Comparison of ENCODE assay signal across 10 cellular contexts in genomic region chr9:33320568-33321261, GRCh38. TPM values are rescaled to one million over a fixed set of nuclear protein-coding genes. Genes with fewer than 3 reads are reported as not detected.
DNase-seq lines count a peak whose midpoint lies in the region; ATAC-seq lines count a peak whose summit lies in the region.
"Had no signal": no experiment of that assay in that cellular context is flagged by ENCODE, and none has a peak within 500 bp of the region (broad histone marks: within the 10 kb centered on the region; RNA-seq: fewer than 3 reads in every experiment).

No MANE protein-coding gene starts in this region.

- no peak for DNase-seq in activated CD4-positive, alpha-beta T cell treated with anti-CD3 and anti-CD28 coated beads, Interleukin-2, amount 10 ng/mL, durations not matched to agents 24 days and 14 days
- DNase-seq in activated CD4-positive, alpha-beta T cell treated with anti-CD3 and anti-CD28 coated beads, Interleukin-2, amount 50 U/mL, for 1 hour: no peak
- no peak for DNase-seq in activated T-helper 2 cell treated with anti-CD3 and anti-CD28 coated beads, Interferon-gamma antibody, Interleukin-2, Interleukin-4, amounts not matched to agents 10 μg/mL and 5 μg/mL and 100 μg/mL, durations not matched to agents 14 hours and 24 hours and 36 hours (ENCODE audit: low spot score)
- peak; percentile 70 for DNase-seq in glomerular visceral epithelial cell (ENCODE audit: extremely low spot score)
- no peak for DNase-seq in stimulated activated naive B cell treated with anti-CD40 and anti-IgM and Interleukin-4, amounts not matched to agents 10 μg/mL and 1 μg/mL and 100 μg/mL, for 72 hours
- no peak for DNase-seq in retina
- DNase-seq in left lobe of liver (ENCODE audit: low spot score): no peak

- H3K27ac Mint-ChIP-seq in activated CD4-positive, alpha-beta T cell treated with anti-CD3 and anti-CD28 coated beads, Interleukin-2, amount 10 ng/mL, durations not matched to agents 24 days and 14 days: peak overlapping the region; percentile 76
- H3K27ac Mint-ChIP-seq in activated T-helper 2 cell treated with anti-CD3 and anti-CD28 coated beads, Interferon-gamma antibody, Interleukin-2, Interleukin-4, amounts not matched to agents 10 μg/mL and 5 μg/mL and 100 μg/mL, durations not matched to agents 14 hours and 24 hours and 36 hours: peak overlapping the region; percentile 69
- H3K27ac Mint-ChIP-seq in stimulated activated naive B cell treated with anti-CD40 and anti-IgM and Interleukin-4, amounts not matched to agents 10 μg/mL and 1 μg/mL and 100 μg/mL, for 72 hours: peak overlapping the region; percentile 65
- H3K27ac Mint-ChIP-seq: B cell; T-helper 1 cell treated with Interleukin-12 subunit alpha and Interleukin-12 subunit beta and Interleukin-4 antibody, amounts not matched to agents 30 μg/mL and 1 μg/mL, for 36 hours had no signal

- no peak for ATAC-seq in stimulated activated naive B cell treated with anti-CD40 and anti-IgM and Interleukin-4, amounts not matched to agents 10 μg/mL and 1 μg/mL and 100 μg/mL, for 72 hours (replicated peaks)
- ATAC-seq in left lobe of liver (no peak), HG02642 (IDR thresholded peaks at IDR 0.05; ENCODE audit: poor library complexity, unreplicated experiment) (no peak)

- peaks cover 78% of the 10 kb centered on the region for H3K36me3 Mint-ChIP-seq in activated CD4-positive, alpha-beta T cell treated with anti-CD3 and anti-CD28 coated beads, Interleukin-2, amount 10 ng/mL, durations not matched to agents 24 days and 14 days (ENCODE audit: low read depth)
- peaks cover 74% of the 10 kb centered on the region for H3K36me3 Mint-ChIP-seq in activated T-helper 2 cell treated with anti-CD3 and anti-CD28 coated beads, Interferon-gamma antibody, Interleukin-2, Interleukin-4, amounts not matched to agents 10 μg/mL and 5 μg/mL and 100 μg/mL, durations not matched to agents 14 hours and 24 hours and 36 hours (ENCODE audit: low read depth)
- H3K36me3 Mint-ChIP-seq in stimulated activated naive B cell treated with anti-CD40 and anti-IgM and Interleukin-4, amounts not matched to agents 10 μg/mL and 1 μg/mL and 100 μg/mL, for 72 hours: peaks cover 65 to 70% of the 10 kb centered on the region in 2 donors

- H3K4me1 Mint-ChIP-seq in activated CD4-positive, alpha-beta T cell treated with anti-CD3 and anti-CD28 coated beads, Interleukin-2, amount 10 ng/mL, durations not matched to agents 24 days and 14 days: peaks cover 12% of the 10 kb centered on the region
- H3K4me1 Mint-ChIP-seq in activated T-helper 2 cell treated with anti-CD3 and anti-CD28 coated beads, Interferon-gamma antibody, Interleukin-2, Interleukin-4, amounts not matched to agents 10 μg/mL and 5 μg/mL and 100 μg/mL, durations not matched to agents 14 hours and 24 hours and 36 hours (ENCODE audit: low read depth): peaks cover 11% of the 10 kb centered on the region
- peaks cover 0 to 9% of the 10 kb centered on the region in 2 donors for H3K4me1 Mint-ChIP-seq in stimulated activated naive B cell treated with anti-CD40 and anti-IgM and Interleukin-4, amounts not matched to agents 10 μg/mL and 1 μg/mL and 100 μg/mL, for 72 hours
- H3K4me1 Mint-ChIP-seq: B cell had no signal

- H3K27me3 Mint-ChIP-seq in activated CD4-positive, alpha-beta T cell treated with anti-CD3 and anti-CD28 coated beads, Interleukin-2, amount 10 ng/mL, durations not matched to agents 24 days and 14 days: no peaks in the 10 kb centered on the region
- no peaks in the 10 kb centered on the region for H3K27me3 Mint-ChIP-seq in activated T-helper 2 cell treated with anti-CD3 and anti-CD28 coated beads, Interferon-gamma antibody, Interleukin-2, Interleukin-4, amounts not matched to agents 10 μg/mL and 5 μg/mL and 100 μg/mL, durations not matched to agents 14 hours and 24 hours and 36 hours (ENCODE audit: low read depth)
- no peaks in the 10 kb centered on the region for H3K27me3 Mint-ChIP-seq in stimulated activated naive B cell treated with anti-CD40 and anti-IgM and Interleukin-4, amounts not matched to agents 10 μg/mL and 1 μg/mL and 100 μg/mL, for 72 hours
- H3K27me3 Mint-ChIP-seq: B cell had no signal

- no peak overlapping the region for H3K4me3 Mint-ChIP-seq in activated CD4-positive, alpha-beta T cell treated with anti-CD3 and anti-CD28 coated beads, Interleukin-2, amount 10 ng/mL, durations not matched to agents 24 days and 14 days
- no peak overlapping the region for H3K4me3 Mint-ChIP-seq in activated T-helper 2 cell treated with anti-CD3 and anti-CD28 coated beads, Interferon-gamma antibody, Interleukin-2, Interleukin-4, amounts not matched to agents 10 μg/mL and 5 μg/mL and 100 μg/mL, durations not matched to agents 14 hours and 24 hours and 36 hours (ENCODE audit: low read depth)
- H3K4me3 Mint-ChIP-seq in stimulated activated naive B cell treated with anti-CD40 and anti-IgM and Interleukin-4, amounts not matched to agents 10 μg/mL and 1 μg/mL and 100 μg/mL, for 72 hours: no peak overlapping the region
- H3K4me3 Mint-ChIP-seq: B cell; T-helper 1 cell treated with Interleukin-12 subunit alpha and Interleukin-12 subunit beta and Interleukin-4 antibody, amounts not matched to agents 30 μg/mL and 1 μg/mL, for 36 hours had no signal

- intact Hi-C loops in activated CD4-positive, alpha-beta T cell treated with anti-CD3 and anti-CD28 coated beads, Interleukin-2, amount 10 ng/mL, durations not matched to agents 24 days and 14 days (cut with micrococcal nuclease): loop anchor here (1.0 kb wide), 2 partner anchors 14 to 30 kb away; partner anchors contain the start of gene NFX1
- intact Hi-C loops in activated T-helper 2 cell treated with anti-CD3 and anti-CD28 coated beads, Interferon-gamma antibody, Interleukin-2, Interleukin-4, amounts not matched to agents 10 μg/mL and 5 μg/mL and 100 μg/mL, durations not matched to agents 14 hours and 24 hours and 36 hours (cut with micrococcal nuclease): loop anchor here (1.0 to 2.0 kb wide), 4 partner anchors 8 to 30 kb away; partner anchors contain the start of gene NFX1

- H3K9me3 Mint-ChIP-seq in activated CD4-positive, alpha-beta T cell treated with anti-CD3 and anti-CD28 coated beads, Interleukin-2, amount 10 ng/mL, durations not matched to agents 24 days and 14 days: no peaks in the 10 kb centered on the region
- H3K9me3 Mint-ChIP-seq in activated T-helper 2 cell treated with anti-CD3 and anti-CD28 coated beads, Interferon-gamma antibody, Interleukin-2, Interleukin-4, amounts not matched to agents 10 μg/mL and 5 μg/mL and 100 μg/mL, durations not matched to agents 14 hours and 24 hours and 36 hours: no peaks in the 10 kb centered on the region
- H3K9me3 Mint-ChIP-seq in stimulated activated naive B cell treated with anti-CD40 and anti-IgM and Interleukin-4, amounts not matched to agents 10 μg/mL and 1 μg/mL and 100 μg/mL, for 72 hours: no peaks in the 10 kb centered on the region
- H3K9me3 Mint-ChIP-seq: T-helper 1 cell treated with Interleukin-12 subunit alpha and Interleukin-12 subunit beta and Interleukin-4 antibody, amounts not matched to agents 30 μg/mL and 1 μg/mL, for 36 hours had no signal

RNA-seq across cellular contexts. Expression of gene NFX1, which starts 30.4 kb away (rescaled TPM):
- 37.2 and 38.7 TPM in 2 replicates for total RNA-seq in activated CD4-positive, alpha-beta T cell treated with anti-CD3 and anti-CD28 coated beads, Interleukin-2, amount 10 ng/mL, durations not matched to agents 24 days and 14 days
- 36.9 and 37.2 TPM in 2 replicates for total RNA-seq in activated T-helper 2 cell treated with anti-CD3 and anti-CD28 coated beads, Interferon-gamma antibody, Interleukin-2, Interleukin-4, amounts not matched to agents 10 μg/mL and 5 μg/mL and 100 μg/mL, durations not matched to agents 14 hours and 24 hours and 36 hours
- total RNA-seq in left lobe of liver: 24.3 TPM

RNA-seq across cellular contexts. Expression of gene CHMP5, which starts 55.9 kb away (rescaled TPM):
- 73.9 and 77.7 TPM in 2 replicates for total RNA-seq in activated CD4-positive, alpha-beta T cell treated with anti-CD3 and anti-CD28 coated beads, Interleukin-2, amount 10 ng/mL, durations not matched to agents 24 days and 14 days
- 54.5 and 57.6 TPM in 2 replicates for total RNA-seq in activated T-helper 2 cell treated with anti-CD3 and anti-CD28 coated beads, Interferon-gamma antibody, Interleukin-2, Interleukin-4, amounts not matched to agents 10 μg/mL and 5 μg/mL and 100 μg/mL, durations not matched to agents 14 hours and 24 hours and 36 hours
- 20.0 TPM for total RNA-seq in left lobe of liver

RNA-seq across cellular contexts. Expression of gene BAG1, which starts 56.2 kb away (rescaled TPM):
- total RNA-seq in activated CD4-positive, alpha-beta T cell treated with anti-CD3 and anti-CD28 coated beads, Interleukin-2, amount 10 ng/mL, durations not matched to agents 24 days and 14 days: 72.4 and 73.6 TPM in 2 replicates
- 62.0 and 68.9 TPM in 2 replicates for total RNA-seq in activated T-helper 2 cell treated with anti-CD3 and anti-CD28 coated beads, Interferon-gamma antibody, Interleukin-2, Interleukin-4, amounts not matched to agents 10 μg/mL and 5 μg/mL and 100 μg/mL, durations not matched to agents 14 hours and 24 hours and 36 hours
- total RNA-seq in left lobe of liver: 51.0 TPM
